35 cellular contexts compared by ENCODE assay signal in genomic region chr6:101259446-101259845, GRCh38.
"Had no signal": no experiment of that assay in that cellular context is flagged by ENCODE, and none has a peak within 500 bp of the region (broad histone marks: within the 10 kb centered on the region; RNA-seq: fewer than 3 reads in every experiment).

No MANE protein-coding gene starts in this region.

- H3K27me3 Mint-ChIP-seq: activated B cell treated with CpG ODN at 0.5 μM for 24 hours; activated CD4-positive, alpha-beta memory T cell treated with anti-CD3 and anti-CD28 coated beads for 36 hours; activated naive CD8-positive, alpha-beta T cell treated with anti-CD3 and anti-CD28 coated beads for 36 hours; central memory CD8-positive, alpha-beta T cell had no signal

- H3K36me3 Mint-ChIP-seq: activated CD4-positive, alpha-beta memory T cell treated with anti-CD3 and anti-CD28 coated beads for 36 hours; activated naive CD8-positive, alpha-beta T cell treated with anti-CD3 and anti-CD28 coated beads for 36 hours had no signal

- DNase-seq: activated B cell treated with CpG ODN at 0.5 μM for 24 hours; activated CD4-positive, alpha-beta memory T cell treated with anti-CD3 and anti-CD28 coated beads for 36 hours; activated CD4-positive, alpha-beta T cell treated with anti-CD3 and anti-CD28 coated beads for 4 hours; activated CD4-positive, alpha-beta T cell treated with anti-CD3 and anti-CD28 coated beads, Interleukin-2, amount 50 U/mL, for 1 hour; activated CD4-positive, CD25-positive, alpha-beta regulatory T cell treated with anti-CD3 and anti-CD28 coated beads, Interleukin-2, amount 50 U/mL, for 72 hours; activated CD8-positive, alpha-beta memory T cell treated with anti-CD3 and anti-CD28 coated beads, Interleukin-2, amount 50 U/mL, for 4 hours; activated effector memory CD4-positive, alpha-beta T cell treated with Interleukin-2 at 50 U/mL for 16 hours; activated naive CD4-positive, alpha-beta T cell treated with anti-CD3 and anti-CD28 coated beads, Interleukin-2, amount 50 U/mL, for 16 hours; activated naive CD8-positive, alpha-beta T cell treated with anti-CD3 and anti-CD28 coated beads for 36 hours; activated T-cell treated with anti-CD3 and anti-CD28 coated beads for 4 hours; activated T-cell treated with anti-CD3 and anti-CD28 coated beads, Interleukin-2, amount 50 U/mL, for 4 hours; amniotic stem cell; aorta; brain microvascular endothelial cell; Kasumi-1; NCI-H1105; NCI-H1417 treated with DMSO at 0.1 percent for 48 hours; NCI-H187 treated with DMSO at 0.1 percent for 48 hours; NCI-H2081; NCI-H2171 treated with DMSO at 0.1 percent for 48 hours; NCI-H226; NCI-H446 treated with DMSO at 0.1 percent for 48 hours; NCI-H69; NK-92 treated with Interleukin-12 subunit alpha and Interleukin-12 subunit beta, amount 100 ng/mL, for 24 hours; PC-9; SW 1271; T-helper 1 cell; T-helper 2 cell; T-helper 9 cell had no signal

- H3K27me3 ChIP-seq: brain microvascular endothelial cell, cardiac muscle cell had no signal

- H3K36me3 ChIP-seq: brain microvascular endothelial cell, cardiac muscle cell had no signal

- H3K27ac Mint-ChIP-seq: activated B cell treated with CpG ODN at 0.5 μM for 24 hours; activated CD4-positive, alpha-beta memory T cell treated with anti-CD3 and anti-CD28 coated beads for 36 hours; activated naive CD8-positive, alpha-beta T cell treated with anti-CD3 and anti-CD28 coated beads for 36 hours; activated T-helper 1 cell treated with anti-CD3 and anti-CD28 coated beads, Interleukin-12 subunit alpha, Interleukin-12 subunit beta, Interleukin-2, Interleukin-4 antibody, amounts not matched to agents 30 ng/mL and 10 ng/mL and 1 ng/mL, durations not matched to agents 14 hours and 24 hours and 36 hours had no signal

- H3K4me3 ChIP-seq: cardiac muscle cell, PC-9 had no signal

- FAIRE-seq: RCC 7860 had no signal

- H3K4me1 Mint-ChIP-seq: activated B cell treated with CpG ODN at 0.5 μM for 24 hours; activated naive CD8-positive, alpha-beta T cell treated with anti-CD3 and anti-CD28 coated beads for 36 hours; central memory CD8-positive, alpha-beta T cell had no signal

- H3K4me3 Mint-ChIP-seq: activated B cell treated with CpG ODN at 0.5 μM for 24 hours; activated CD4-positive, alpha-beta memory T cell treated with anti-CD3 and anti-CD28 coated beads for 36 hours; activated naive CD8-positive, alpha-beta T cell treated with anti-CD3 and anti-CD28 coated beads for 36 hours; activated T-cell treated with anti-CD3 and anti-CD28 coated beads, Interleukin-2, amount 50 U/mL, for 4 hours; activated T-helper 1 cell treated with anti-CD3 and anti-CD28 coated beads, Interleukin-12 subunit alpha, Interleukin-12 subunit beta, Interleukin-2, Interleukin-4 antibody, amounts not matched to agents 30 ng/mL and 10 ng/mL and 1 ng/mL, durations not matched to agents 14 hours and 24 hours and 36 hours; central memory CD8-positive, alpha-beta T cell had no signal

- H3K27ac ChIP-seq: brain microvascular endothelial cell, cardiac muscle cell, PC-9, RWPE1, VCaP had no signal
